16 cellular contexts compared by ENCODE assay signal in genomic region chr15:67531379-67532059, GRCh38. TPM values are rescaled to one million over a fixed set of nuclear protein-coding genes. Genes with fewer than 3 reads are reported as not detected.
DNase-seq lines count a peak whose midpoint lies in the region; ATAC-seq, FAIRE-seq and TF ChIP-seq lines count a peak whose summit lies in the region.
"Had no signal": no experiment of that assay in that cellular context is flagged by ENCODE, and none has a peak within 500 bp of the region (broad histone marks: within the 10 kb centered on the region; RNA-seq: fewer than 3 reads in every experiment).

No MANE protein-coding gene starts in this region.

- H3K4me3 ChIP-seq in ACC112 (ENCODE audit: low read depth, low read length) (no peak overlapping the region), RWPE2 (ENCODE audit: severe bottlenecking) (no peak overlapping the region), fibroblast of mammary gland (ENCODE audit: control insufficient read depth, low read depth, low read length) (no peak overlapping the region)
- no peak overlapping the region for H3K4me3 ChIP-seq in effector memory CD4-positive, alpha-beta T cell (ENCODE audit: insufficient read depth, low read depth, low read length, poor library complexity, severe bottlenecking)
- H3K4me3 ChIP-seq: heart right ventricle had no signal

- TF ChIP-seq CTCF in RWPE2 (IDR thresholded peaks at IDR 0.05; ENCODE audit: poor library complexity, severe bottlenecking) = no peak
- TF ChIP-seq CTCF in fibroblast of mammary gland (conservative IDR thresholded peaks at IDR 0.05; ENCODE audit: control insufficient read depth, insufficient read depth, low read depth, low read length) = no peak

- H3K9me3 ChIP-seq in RWPE2 (ENCODE audit: severe bottlenecking) = no peaks in the 10 kb centered on the region
- no peaks in the 10 kb centered on the region for H3K9me3 ChIP-seq in effector memory CD4-positive, alpha-beta T cell (ENCODE audit: control insufficient read depth, low read length)
- H3K9me3 ChIP-seq: heart right ventricle had no signal

- peak; percentile 96 for ATAC-seq in RWPE2 (ENCODE audit: low read depth)
- no peak for ATAC-seq in HG02970 (IDR thresholded peaks at IDR 0.05; ENCODE audit: low FRiP score, unreplicated experiment)
- ATAC-seq: heart right ventricle, left lobe of liver had no signal

- peaks cover 4% of the 10 kb centered on the region for H3K4me1 ChIP-seq in ACC112 (ENCODE audit: control insufficient read depth, insufficient read depth, low read length, unreplicated experiment)
- H3K4me1 ChIP-seq in RWPE2 (ENCODE audit: insufficient read depth, poor library complexity, severe bottlenecking) = peaks cover 19% of the 10 kb centered on the region
- no peaks in the 10 kb centered on the region for H3K4me1 ChIP-seq in effector memory CD4-positive, alpha-beta T cell (ENCODE audit: control insufficient read depth, insufficient read depth, low read length, poor library complexity, severe bottlenecking)

- H3K36me3 ChIP-seq in ACC112 (ENCODE audit: insufficient read depth, low read length) = peaks cover 4% of the 10 kb centered on the region; the same call in 1 of the 2 replicates
- H3K36me3 ChIP-seq in RWPE2 (ENCODE audit: low read depth) = peaks cover 13% of the 10 kb centered on the region
- H3K36me3 ChIP-seq in effector memory CD4-positive, alpha-beta T cell (ENCODE audit: control insufficient read depth, insufficient read depth, low read length) = no peaks in the 10 kb centered on the region

- H2AFZ ChIP-seq in ACC112 (ENCODE audit: low read length, unreplicated experiment) = no peak overlapping the region

- no peak for DNase-seq in H54 (ENCODE audit: insufficient read length, low spot score)
- no peak for DNase-seq in RWPE2 (ENCODE audit: low spot score)
- DNase-seq in fibroblast of mammary gland (ENCODE audit: low read depth) = peak; percentile 70
- no peak for DNase-seq in RCC 7860 (ENCODE audit: low spot score)
- DNase-seq in G401 (ENCODE audit: low spot score) = no peak
- DNase-seq in effector memory CD4-positive, alpha-beta T cell = no peak
- DNase-seq: activated CD4-positive, alpha-beta T cell treated with anti-CD3 and anti-CD28 coated beads, Interleukin-2, amount 50 U/mL, for 4 hours; H9; heart right ventricle; NCI-H187; NK-92 treated with Interleukin-12 subunit alpha and Interleukin-12 subunit beta, amount 100 ng/mL, for 24 hours; retina had no signal

- H3K27ac ChIP-seq in ACC112 (ENCODE audit: low read depth, low read length) (peak overlapping the region; percentile 62), RWPE2 (ENCODE audit: poor library complexity, severe bottlenecking) (peak overlapping the region; percentile 65)
- no peak overlapping the region for H3K27ac ChIP-seq in effector memory CD4-positive, alpha-beta T cell (ENCODE audit: insufficient read depth, low read length, poor library complexity, severe bottlenecking)
- H3K27ac ChIP-seq: heart right ventricle had no signal

- in situ Hi-C loops in G401 (cut with HindIII; ENCODE audit: low sequenced_read_pairs) = no loop called here

- TF ChIP-seq POLR2A in H54 (IDR thresholded peaks at IDR 0.05; ENCODE audit: low read depth, low read length) = no peak

- FAIRE-seq in H54 (lab: Jason Lieb, UNC) (peak; percentile 86), RCC 7860 (lab: Jason Lieb, UNC) (no peak)
- FAIRE-seq: GM18507 had no signal

- no peaks in the 10 kb centered on the region for H3K79me2 ChIP-seq in ACC112 (ENCODE audit: control insufficient read depth, insufficient read depth, low read length, unreplicated experiment)

- H3K27me3 ChIP-seq in ACC112 (ENCODE audit: insufficient read depth, low read length) (no peaks in the 10 kb centered on the region), RWPE2 (ENCODE audit: insufficient read depth, poor library complexity, severe bottlenecking) (no peaks in the 10 kb centered on the region)
- no peaks in the 10 kb centered on the region for H3K27me3 ChIP-seq in effector memory CD4-positive, alpha-beta T cell (replicated peaks; ENCODE audit: control insufficient read depth, insufficient read depth, low read length, poor library complexity, severe bottlenecking)
- H3K27me3 ChIP-seq: heart right ventricle had no signal

RNA-seq across cellular contexts. Expression of gene C15orf61, which starts 10.6 kb away (rescaled TPM):
- total RNA-seq in G401 (2014; rRNA removed; shearing (Covaris generic)) = 18.5 and 19.9 TPM in 2 replicates

RNA-seq across cellular contexts. Expression of gene MAP2K5, which starts 11.0 kb away (rescaled TPM):
- total RNA-seq in G401 (2014; rRNA removed; shearing (Covaris generic)) = 32.1 and 46.6 TPM in 2 replicates
